In genomic region chr6:21556968-21557721, GRCh38 we compare ENCODE assay signal across 21 cellular contexts. TPM values are rescaled to one million over a fixed set of nuclear protein-coding genes. Genes with fewer than 3 reads are reported as not detected.
A peak's percentile ranks its signal among the peaks of the same experiment; 100 is the strongest.
DNase-seq lines count a peak whose midpoint lies in the region; ATAC-seq, FAIRE-seq and TF ChIP-seq lines count a peak whose summit lies in the region.
"Had no signal": no experiment of that assay in that cellular context is flagged by ENCODE, and none has a peak within 500 bp of the region (broad histone marks: within the 10 kb centered on the region; RNA-seq: fewer than 3 reads in every experiment).

No MANE protein-coding gene starts in this region.

- WGBS in liver = 40% methylated on average over 5 of the region's 5 CpGs
- 38% methylated on average over 5 of the region's 5 CpGs for WGBS in HepG2 (ENCODE audit: low lambda C conversion rate)

- H3K27ac Mint-ChIP-seq in brain = peak overlapping the region in 3 of 5 experiments; percentile 22 to 39 (median 34)
- H3K27ac Mint-ChIP-seq: activated naive CD8-positive, alpha-beta T cell; activated T-cell treated with anti-CD3 and anti-CD28 coated beads, Interleukin-2, amount 50 U/mL, for 24 hours; CD8-positive, alpha-beta T cell had no signal

- in situ Hi-C loops in HepG2 (cut with HindIII; ENCODE audit: extremely low pct_ligation_motif_present, low pct_unique_long_range_greater_than_20kb) = no loop called here

- no peak for TF ChIP-seq RAD21 in liver (IDR thresholded peaks at IDR 0.05)
- no peak for TF ChIP-seq RAD21 in HepG2 (CRISPR knock-in tag; IDR thresholded peaks at IDR 0.05)

- TF ChIP-seq CTCF in liver (IDR thresholded peaks at IDR 0.05; ENCODE audit: low read depth, low read length, missing input control) (no peak), HepG2 (CRISPR knock-in tag; IDR thresholded peaks at IDR 0.05) (no peak), brain (conservative IDR thresholded peaks at IDR 0.05) (no peak)

- POLR2A ChIA-PET in HepG2 (lab: Yijun Ruan, JAX) = no interaction called here

- H3K4me1 Mint-ChIP-seq in brain = peaks cover 4% of the 10 kb centered on the region

- H2AFZ ChIP-seq in HepG2 (ENCODE audit: low read length) = no peak overlapping the region
- H2AFZ ChIP-seq: GM23248, parathyroid adenoma had no signal

- H3K27me3 ChIP-seq in liver (ENCODE audit: control insufficient read depth in 4 of 4, insufficient read depth in 4 of 4, low read length in 3 of 4) = no peaks in the 10 kb centered on the region
- H3K27me3 ChIP-seq in HepG2 (ENCODE audit: control insufficient read depth in 1 of 2, insufficient read depth in 2 of 2, low read length in 2 of 2) = peaks cover 2 to 3% of the 10 kb centered on the region in 2 experiments; a peak in 1 of 5 replicates
- H3K27me3 ChIP-seq: uterus had no signal

- CTCF ChIA-PET in HepG2 (lab: Yijun Ruan, JAX; ENCODE audit: low intra/inter-chr PET ratio, low total read pairs) = no interaction called here

- H3K4me1 ChIP-seq in liver (ENCODE audit: control insufficient read depth in 4 of 4, insufficient read depth in 4 of 4, low read length in 3 of 4) = no peaks in the 10 kb centered on the region
- no peaks in the 10 kb centered on the region for H3K4me1 ChIP-seq in HepG2 (ENCODE audit: insufficient read depth, low read length)
- H3K4me1 ChIP-seq: parathyroid adenoma, uterus had no signal

- H3K9ac ChIP-seq in liver (ENCODE audit: low read depth in 1 of 2, low read length in 2 of 2) = no peak overlapping the region
- no peak overlapping the region for H3K9ac ChIP-seq in HepG2 (ENCODE audit: insufficient read depth, low read depth, low read length)
- H3K9ac ChIP-seq: GM23248, parathyroid adenoma had no signal

- H3K4me3 Mint-ChIP-seq in brain = no peak overlapping the region
- H3K4me3 Mint-ChIP-seq: activated naive CD8-positive, alpha-beta T cell; activated T-cell treated with anti-CD3 and anti-CD28 coated beads, Interleukin-2, amount 50 U/mL, for 24 hours; CD8-positive, alpha-beta T cell had no signal

- H3K27ac ChIP-seq in liver (ENCODE audit: low read depth in 1 of 2, low read length in 2 of 2) (no peak overlapping the region), HepG2 (ENCODE audit: extremely low read length, insufficient read depth, low read length) (no peak overlapping the region)
- H3K27ac ChIP-seq: GM23248, left ventricle myocardium inferior, parathyroid adenoma, uterus had no signal

- H3K36me3 ChIP-seq in liver (ENCODE audit: control insufficient read depth in 4 of 4, insufficient read depth in 3 of 4, low read depth in 1 of 4, low read length in 3 of 4) (no peaks in the 10 kb centered on the region), HepG2 (replicated peaks in 1 of 2; ENCODE audit: control insufficient read depth in 1 of 2, insufficient read depth in 2 of 2, low read length in 2 of 2) (no peaks in the 10 kb centered on the region)
- H3K36me3 ChIP-seq: left ventricle myocardium inferior, uterus had no signal

- H3K27me3 Mint-ChIP-seq in brain = no peaks in the 10 kb centered on the region

- no peaks in the 10 kb centered on the region for H4K20me1 ChIP-seq in HepG2 (ENCODE audit: insufficient read depth, low read length)

- H3K79me2 ChIP-seq in HepG2 (ENCODE audit: insufficient read depth, low read length) = no peaks in the 10 kb centered on the region
- H3K79me2 ChIP-seq: parathyroid adenoma had no signal

- peaks cover 4% of the 10 kb centered on the region for H3K36me3 Mint-ChIP-seq in brain
- H3K36me3 Mint-ChIP-seq: activated naive CD8-positive, alpha-beta T cell; CD8-positive, alpha-beta T cell had no signal

- H3K4me3 ChIP-seq in liver (ENCODE audit: low read depth in 1 of 3, low read length in 3 of 3) (no peak overlapping the region), HepG2 (replicated peaks in 1 of 3; ENCODE audit: insufficient read depth in 1 of 3, low read depth in 2 of 3, low read length in 3 of 3) (no peak overlapping the region)
- H3K4me3 ChIP-seq: GM23248, left ventricle myocardium inferior, uterus had no signal

- TF ChIP-seq EP300 in HepG2 (IDR thresholded peaks at IDR 0.05; ENCODE audit: low read depth in 2 of 2, low read length in 2 of 2) (no peak; a peak in 1 of 4 replicates), HepG2 (CRISPR knock-in tag; IDR thresholded peaks at IDR 0.05; ENCODE audit: borderline replicate concordance) (no peak)

- DNase-seq in HepG2 (ENCODE audit: low spot score) (no peak), left lobe of liver (ENCODE audit: low spot score) (no peak), iPS-NIHi7 (ENCODE audit: extremely low spot score) (no peak)
- DNase-seq: activated CD4-positive, alpha-beta T cell treated with anti-CD3 and anti-CD28 coated beads, Interleukin-2, amount 50 U/mL, for 4 hours; activated T-cell treated with anti-CD3 and anti-CD28 coated beads, Interleukin-2, amount 50 U/mL, for 24 hours; CD8-positive, alpha-beta T cell; effector CD4-positive, alpha-beta T cell; GM23248; KG1; left ventricle myocardium inferior; NCI-H187 treated with DMSO at 0.1 percent for 48 hours; NCI-H526 treated with DMSO at 0.1 percent for 48 hours; stimulated activated naive CD8-positive, alpha-beta T cell treated with anti-CD3 and anti-CD28 coated beads, Interleukin-15, Interleukin-2, amounts not matched to agents 100 U/mL and 50 U/mL, for 24 hours; uterus had no signal

- FAIRE-seq in HepG2 (lab: Jason Lieb, UNC) = no peak

- H3K9me3 Mint-ChIP-seq in brain = peaks cover 0 to 9% (median 2%) of the 10 kb centered on the region in 5 experiments
- H3K9me3 Mint-ChIP-seq: activated T-cell treated with anti-CD3 and anti-CD28 coated beads, Interleukin-2, amount 50 U/mL, for 24 hours; CD8-positive, alpha-beta T cell had no signal

- no peak for TF ChIP-seq POLR2A in HepG2 (IDR thresholded peaks at IDR 0.05; ENCODE audit: insufficient read depth in 1 of 2, low read depth in 2 of 2, low read length in 2 of 2)

- H3K9me3 ChIP-seq in liver (ENCODE audit: control insufficient read depth in 4 of 4, low read length in 3 of 4) (no peaks in the 10 kb centered on the region), HepG2 (ENCODE audit: low read length) (no peaks in the 10 kb centered on the region)
- H3K9me3 ChIP-seq: left ventricle myocardium inferior, uterus had no signal

- H3K4me2 ChIP-seq in HepG2 (ENCODE audit: low read depth, low read length) = no peak overlapping the region

- intact Hi-C loops in HepG2 (cut with micrococcal nuclease; ENCODE audit: unreplicated experiment) = no loop called here

- BruUV-seq in HepG2 (replicated peaks; lab: Mats Ljungman, UMichigan) = no TSS peak

- ATAC-seq in HepG2 (no peak), left lobe of liver (peak; percentile 60), HG03521 (IDR thresholded peaks at IDR 0.05; ENCODE audit: unreplicated experiment) (no peak), GM18861 (IDR thresholded peaks at IDR 0.05; ENCODE audit: unreplicated experiment) (no peak), GM19467 (IDR thresholded peaks at IDR 0.05; ENCODE audit: unreplicated experiment) (no peak)
- ATAC-seq: CD8-positive, alpha-beta T cell; stimulated activated naive CD8-positive, alpha-beta T cell treated with anti-CD3 and anti-CD28 coated beads, Interleukin-15, Interleukin-2, amounts not matched to agents 100 U/mL and 50 U/mL, for 24 hours had no signal

TF ChIP-seq in liver, 16 proteins besides CTCF, POLR2A, EP300 and RAD21 (continues in another document):
- peak; percentile 16 for TF ChIP-seq SP1 (IDR thresholded peaks at IDR 0.05)
- peak; percentile 62 for TF ChIP-seq FOXA2 (IDR thresholded peaks at IDR 0.05)
- peak in 1 of 2 donors; percentile 8 for TF ChIP-seq HNF4A (conservative IDR thresholded peaks at IDR 0.05)
- TF ChIP-seq ATF3 (IDR thresholded peaks at IDR 0.05) = peak; percentile 15
- no peak for TF ChIP-seq EGR1 (IDR thresholded peaks at IDR 0.05; ENCODE audit: low read depth in 2 of 2)

TF ChIP-seq in HepG2, 621 proteins besides CTCF, POLR2A, EP300 and RAD21 (continues in another document):
- TF ChIP-seq CENPBD1 (CRISPR knock-in tag; IDR thresholded peaks at IDR 0.05; ENCODE audit: borderline replicate concordance, low read depth) = no peak

RNA-seq across cellular contexts. Expression of gene SOX4, which starts 36.4 kb away (rescaled TPM):
- total RNA-seq in liver (1 to 10 TPM in 1 of 2 donors, under 1 TPM in 1; 0.75 to 8.1 TPM), HepG2 (2016; rRNA removed; fragmentation: Illumina TruSeq; extraction: Trizol) (3.4 and 3.5 TPM in 2 replicates), left lobe of liver (1.7 TPM)
- polyA plus RNA-seq in liver (1 to 10 TPM in 1 of 2 donors, under 1 TPM in 1; 0.59 to 1.2 TPM), HepG2 (2011; rRNA removed) (2.5 and 2.6 TPM in 2 replicates), brain (ENCODE audit: insufficient read depth, low read depth, low replicate concordance) (231 TPM)
- 0.18 and 0.20 TPM in 2 replicates for total RNA-seq in HepG2 (2016; cell fraction: cytosol; rRNA removed; fragmentation: Illumina TruSeq; extraction: Trizol; ENCODE audit: low read depth)
- total RNA-seq in HepG2 (2016; cell fraction: insoluble cytoplasmic fraction; rRNA removed; fragmentation: Illumina TruSeq; extraction: Trizol) = 3.4 TPM in 2 replicates
- total RNA-seq in HepG2 (2016; cell fraction: membrane; rRNA removed; fragmentation: Illumina TruSeq; extraction: Trizol) = 1.1 TPM in 2 replicates
- 2.5 and 2.8 TPM in 2 replicates for total RNA-seq in HepG2 (2016; cell fraction: nucleus; rRNA removed; fragmentation: Illumina TruSeq; extraction: Trizol)
- 1.2 and 1.4 TPM in 2 replicates for polyA plus RNA-seq in HepG2 (2011; cell fraction: cytosol; rRNA removed)
- 2.9 TPM in 2 replicates for polyA plus RNA-seq in HepG2 (2011; cell fraction: nucleus; rRNA removed)
- 1.4 and 2.9 TPM in 2 replicates for polyA plus RNA-seq in HepG2 (2012)
- polyA plus RNA-seq in HepG2 (2016; cell fraction: cytosol; fragmentation: Illumina TruSeq; extraction: Trizol; ENCODE audit: low read depth) = 0.12 and 0.15 TPM in 2 replicates
- polyA plus RNA-seq in HepG2 (2016; cell fraction: insoluble cytoplasmic fraction; fragmentation: Illumina TruSeq; extraction: Trizol; ENCODE audit: low read depth) = 3.1 and 3.8 TPM in 2 replicates
- 0.39 and 0.47 TPM in 2 replicates for polyA plus RNA-seq in HepG2 (2016; cell fraction: membrane; fragmentation: Illumina TruSeq; extraction: Trizol; ENCODE audit: low read depth)
- 4.1 and 4.3 TPM in 2 replicates for polyA plus RNA-seq in HepG2 (2016; cell fraction: nucleus; fragmentation: Illumina TruSeq; extraction: Trizol; ENCODE audit: insufficient read depth, low read depth)
- polyA minus RNA-seq in HepG2 (2011; rRNA and poly(A)+ RNA removed; ENCODE audit: low replicate concordance) = 2.9 and 3.1 TPM in 2 replicates
- polyA minus RNA-seq in HepG2 (2011; cell fraction: cytosol; rRNA and poly(A)+ RNA removed) = 3.3 and 4.1 TPM in 2 replicates
- 2.1 and 3.0 TPM in 2 replicates for polyA minus RNA-seq in HepG2 (2011; cell fraction: nucleus; rRNA and poly(A)+ RNA removed)
